In genomic region chr4:183889190-183889589, GRCh38 we compare ENCODE assay signal across 29 cellular contexts.
"Had no signal": no experiment of that assay in that cellular context is flagged by ENCODE, and none has a peak within 500 bp of the region (broad histone marks: within the 10 kb centered on the region; RNA-seq: fewer than 3 reads in every experiment).

No MANE protein-coding gene starts in this region.

- H3K27ac ChIP-seq: heart right ventricle, hepatocyte, lower lobe of right lung, neural progenitor cell, pancreas, prostate gland, sigmoid colon, suprapubic skin, thoracic aorta, tibial artery, uterus had no signal

- H3K79me2 ChIP-seq: hepatocyte had no signal

- DNase-seq: heart right ventricle; kidney glomerular epithelial cell; left cardiac atrium; lower lobe of right lung; mammary epithelial cell; mesenchymal stem cell; natural killer cell; nephron progenitor cell; pancreas; posterior cingulate gyrus; retina; right cardiac atrium; sigmoid colon; small intestine; spleen; stimulated activated CD4-positive, alpha-beta T cell treated with anti-CD3 and anti-CD28 coated beads, Interleukin-4, amount 100 ng/mL, for 24 hours; stimulated activated naive CD4-positive, alpha-beta T cell; tibial artery; trophoblast cell; uterus had no signal

- H2AFZ ChIP-seq: hepatocyte, neural progenitor cell had no signal

- H3K4me3 ChIP-seq: heart right ventricle, hepatocyte, lower lobe of right lung, neural progenitor cell, pancreas, prostate gland, sigmoid colon, spleen, suprapubic skin, thoracic aorta, tibial artery, uterus had no signal

- H3K36me3 Mint-ChIP-seq: natural killer cell; neural progenitor cell; stimulated activated effector memory CD8-positive, alpha-beta T cell treated with anti-CD3 and anti-CD28 coated beads, Interleukin-12 subunit alpha, Interleukin-12 subunit beta, amount 100 ng/mL, for 72 hours had no signal

- H3K36me3 ChIP-seq: heart right ventricle, lower lobe of right lung, neural progenitor cell, pancreas, prostate gland, sigmoid colon, spleen, suprapubic skin, thoracic aorta, tibial artery, uterus had no signal

- H3K4me1 ChIP-seq: lower lobe of right lung, pancreas, prostate gland, sigmoid colon, tibial artery, uterus had no signal

- H3K4me3 Mint-ChIP-seq: natural killer cell; nephron progenitor cell; neural progenitor cell; stimulated activated effector memory CD8-positive, alpha-beta T cell treated with anti-CD3 and anti-CD28 coated beads, Interleukin-12 subunit alpha, Interleukin-12 subunit beta, amount 100 ng/mL, for 72 hours; stimulated activated naive CD8-positive, alpha-beta T cell treated with anti-CD3 and anti-CD28 coated beads, Interleukin-15, Interleukin-2, amounts not matched to agents 100 ng/mL and 50 ng/mL, for 24 hours had no signal

- H3K4me2 ChIP-seq: hepatocyte, neural progenitor cell had no signal

- H3K9ac ChIP-seq: neural progenitor cell had no signal

- H3K9me3 ChIP-seq: heart right ventricle, lower lobe of right lung, pancreas, prostate gland, sigmoid colon, spleen, suprapubic skin, thoracic aorta, tibial artery, uterus had no signal

- H3K27ac Mint-ChIP-seq: natural killer cell; neural progenitor cell; stimulated activated effector memory CD8-positive, alpha-beta T cell treated with anti-CD3 and anti-CD28 coated beads, Interleukin-12 subunit alpha, Interleukin-12 subunit beta, amount 100 ng/mL, for 72 hours; stimulated activated naive CD8-positive, alpha-beta T cell treated with anti-CD3 and anti-CD28 coated beads, Interleukin-15, Interleukin-2, amounts not matched to agents 100 ng/mL and 50 ng/mL, for 24 hours had no signal

- H3K27me3 ChIP-seq: heart right ventricle, hepatocyte, neural progenitor cell, pancreas, sigmoid colon, spleen, suprapubic skin, uterus had no signal

- H3K9me3 Mint-ChIP-seq: natural killer cell; nephron progenitor cell; neural progenitor cell; stimulated activated effector memory CD8-positive, alpha-beta T cell treated with anti-CD3 and anti-CD28 coated beads, Interleukin-12 subunit alpha, Interleukin-12 subunit beta, amount 100 ng/mL, for 72 hours; stimulated activated naive CD8-positive, alpha-beta T cell treated with anti-CD3 and anti-CD28 coated beads, Interleukin-15, Interleukin-2, amounts not matched to agents 100 ng/mL and 50 ng/mL, for 24 hours had no signal

- ATAC-seq: heart right ventricle; left cardiac atrium; left lobe of liver; natural killer cell; pancreas; right cardiac atrium; stimulated activated effector memory CD8-positive, alpha-beta T cell treated with anti-CD3 and anti-CD28 coated beads, Interleukin-12 subunit alpha, Interleukin-12 subunit beta, amount 100 ng/mL, for 72 hours had no signal

- FAIRE-seq: keratinocyte, pancreas, small intestine had no signal

- H3K4me1 Mint-ChIP-seq: natural killer cell; stimulated activated effector memory CD8-positive, alpha-beta T cell treated with anti-CD3 and anti-CD28 coated beads, Interleukin-12 subunit alpha, Interleukin-12 subunit beta, amount 100 ng/mL, for 72 hours had no signal
